In genomic region chr22:33883561-33883960, GRCh38 we compare ENCODE assay signal across 21 cellular contexts. TPM values are rescaled to one million over a fixed set of nuclear protein-coding genes. Genes with fewer than 3 reads are reported as not detected.
DNase-seq lines count a peak whose midpoint lies in the region; ATAC-seq, FAIRE-seq and TF ChIP-seq lines count a peak whose summit lies in the region.
"Had no signal": no experiment of that assay in that cellular context is flagged by ENCODE, and none has a peak within 500 bp of the region (broad histone marks: within the 10 kb centered on the region; RNA-seq: fewer than 3 reads in every experiment).

No MANE protein-coding gene starts in this region.

- 77 to 86% (median 83%) methylated on average over 6 of the region's 6 CpGs for WGBS in heart left ventricle, 4 donors

- no peaks in the 10 kb centered on the region for H3K27me3 ChIP-seq in heart left ventricle
- no peaks in the 10 kb centered on the region for H3K27me3 ChIP-seq in SJCRH30
- no peaks in the 10 kb centered on the region for H3K27me3 ChIP-seq in right atrium auricular region
- H3K27me3 ChIP-seq: right lobe of liver, thyroid gland had no signal

- ATAC-seq in heart left ventricle = no peak
- ATAC-seq in Right ventricle myocardium inferior = no peak
- ATAC-seq in HG03442 (IDR thresholded peaks at IDR 0.05; ENCODE audit: unreplicated experiment) = no peak
- ATAC-seq: right lobe of liver had no signal

- H3K4me1 ChIP-seq in heart left ventricle = peaks cover 0 to 51% (median 9%) of the 10 kb centered on the region in 12 donors
- peaks cover 18% of the 10 kb centered on the region for H3K4me1 ChIP-seq in SJCRH30
- peaks cover 0 to 35% of the 10 kb centered on the region in 2 donors for H3K4me1 ChIP-seq in right atrium auricular region
- H3K4me1 ChIP-seq: right lobe of liver, thyroid gland had no signal

- TF ChIP-seq CTCF in heart left ventricle (IDR thresholded peaks at IDR 0.05) = no peak
- no peak for TF ChIP-seq CTCF in right atrium auricular region (IDR thresholded peaks at IDR 0.05)

- DNase-seq in heart left ventricle (no peak), Right ventricle myocardium inferior (ENCODE audit: missing footprints) (no peak), SJCRH30 (peak; percentile 38 to 58), right atrium auricular region (ENCODE audit: low spot score) (no peak), urothelium cell line (ENCODE audit: low spot score) (peak; percentile 22)
- DNase-seq in stimulated activated CD4-positive, alpha-beta T cell treated with anti-CD3 and anti-CD28 coated beads, Interleukin-4, amount 100 ng/mL, for 24 hours = no peak
- no peak for DNase-seq in activated T-cell treated with anti-CD3 and anti-CD28 coated beads, Interleukin-2, amount 50 U/mL, for 1 hour
- DNase-seq: activated CD4-positive, alpha-beta memory T cell treated with anti-CD3 and anti-CD28 coated beads for 36 hours; foreskin melanocyte; HFFc6; Karpas-422; mesenchymal stem cell; NCI-H1694 treated with DMSO at 0.1 percent for 48 hours; NCI-H510A treated with DMSO at 0.1 percent for 48 hours; right lobe of liver; stimulated activated CD4-positive, alpha-beta T cell treated with anti-CD3 and anti-CD28 coated beads, Interleukin-2, amount 100 ng/mL, for 48 hours; stimulated activated CD8-positive, alpha-beta memory T cell treated with anti-CD3 and anti-CD28 coated beads, Interleukin-4, amount 100 ng/mL, for 48 hours; thyroid gland had no signal

- no peak overlapping the region for H3K4me3 ChIP-seq in heart left ventricle
- no peak overlapping the region for H3K4me3 ChIP-seq in SJCRH30
- H3K4me3 ChIP-seq in right atrium auricular region = no peak overlapping the region
- H3K4me3 ChIP-seq: right lobe of liver, thyroid gland had no signal

- no peak for TF ChIP-seq POLR2A in heart left ventricle (IDR thresholded peaks at IDR 0.05)

- H3K9me3 ChIP-seq in heart left ventricle (no peaks in the 10 kb centered on the region), SJCRH30 (replicated peaks) (no peaks in the 10 kb centered on the region), right atrium auricular region (no peaks in the 10 kb centered on the region)
- H3K9me3 ChIP-seq: right lobe of liver, thyroid gland had no signal

- H3K27ac ChIP-seq in heart left ventricle (peak overlapping the region in 8 of 12 donors; percentile 34 to 75 (median 65)), SJCRH30 (peak overlapping the region; percentile 82), right atrium auricular region (peak overlapping the region; percentile 66 to 77)
- H3K27ac ChIP-seq: C4-2B, right lobe of liver, thyroid gland had no signal

- no peaks in the 10 kb centered on the region for H3K36me3 ChIP-seq in heart left ventricle
- H3K36me3 ChIP-seq in SJCRH30 = no peaks in the 10 kb centered on the region
- H3K36me3 ChIP-seq in right atrium auricular region = no peaks in the 10 kb centered on the region
- H3K36me3 ChIP-seq: right lobe of liver, thyroid gland had no signal

- intact Hi-C loops in heart left ventricle (cut with DNase I) (no loop called here), Right ventricle myocardium inferior (cut with DNase I) (no loop called here)

- FAIRE-seq in urothelium cell line (lab: Jason Lieb, UNC) = no peak
- FAIRE-seq: A204.1 had no signal

RNA-seq across cellular contexts. Expression of gene LARGE1, which starts 36.7 kb away (rescaled TPM):
- total RNA-seq in heart left ventricle = 100 to 1,000 TPM in 8 of 9 donors, 10 to 100 TPM in 1; 92.9 to 211 (median 132) TPM
- 10 to 100 TPM; 31.2 to 74.6 TPM for polyA plus RNA-seq in heart left ventricle
- 152 TPM for total RNA-seq in Right ventricle myocardium inferior
- 23.2 and 23.5 TPM in 2 replicates for total RNA-seq in SJCRH30 (2014; rRNA removed; shearing (Covaris generic))
- total RNA-seq in right atrium auricular region = 100 to 1,000 TPM in 1 of 2 donors, 10 to 100 TPM in 1; 80.5 to 101 TPM

Comparison
In these comparisons a context has a peak if more than half of its experiments do, and no peak if none do; other contexts are left out.
1. DNase-seq: peak in SJCRH30 (2 of 2) and urothelium cell line (single experiment); none in heart left ventricle (0 of 5), Right ventricle myocardium inferior (single experiment), right atrium auricular region (single experiment), stimulated activated CD4-positive, alpha-beta T cell treated with anti-CD3 and anti-CD28 coated beads, Interleukin-4, amount 100 ng/mL, for 24 hours (single experiment) and activated T-cell treated with anti-CD3 and anti-CD28 coated beads, Interleukin-2, amount 50 U/mL, for 1 hour (single experiment).
2. Peak in every context shown above with its lines, with median percentiles within 50 percentile points of each other: H3K27ac ChIP-seq.